Comparison of ENCODE assay signal across 9 cellular contexts in genomic region chr2:127811922-127812321, GRCh38. TPM values are rescaled to one million over a fixed set of nuclear protein-coding genes. Genes with fewer than 3 reads are reported as not detected.
DNase-seq lines count a peak whose midpoint lies in the region; ATAC-seq and TF ChIP-seq lines count a peak whose summit lies in the region.
"Had no signal": no experiment of that assay in that cellular context is flagged by ENCODE, and none has a peak within 500 bp of the region (broad histone marks: within the 10 kb centered on the region; RNA-seq: fewer than 3 reads in every experiment).

No MANE protein-coding gene starts in this region.

- H3K27ac Mint-ChIP-seq in activated T-helper 2 cell treated with anti-CD3 and anti-CD28 coated beads, Interferon-gamma antibody, Interleukin-2, Interleukin-4, amounts not matched to agents 10 μg/mL and 5 μg/mL and 100 μg/mL, durations not matched to agents 14 hours and 24 hours and 36 hours: peak overlapping the region; percentile 36

- no peaks in the 10 kb centered on the region for H3K9me3 ChIP-seq in heart right ventricle
- H3K9me3 ChIP-seq in lower lobe of right lung: no peaks in the 10 kb centered on the region
- H3K9me3 ChIP-seq in thyroid gland: no peaks in the 10 kb centered on the region
- H3K9me3 ChIP-seq in left lung: no peaks in the 10 kb centered on the region
- H3K9me3 ChIP-seq: esophagus squamous epithelium had no signal

- TF ChIP-seq CTCF in heart right ventricle (IDR thresholded peaks at IDR 0.05) (no peak), lower lobe of right lung (IDR thresholded peaks at IDR 0.05) (no peak), thyroid gland (IDR thresholded peaks at IDR 0.05) (no peak), left lung (IDR thresholded peaks at IDR 0.05) (no peak)

- no peaks in the 10 kb centered on the region for H3K27me3 ChIP-seq in heart right ventricle
- H3K27me3 ChIP-seq in lower lobe of right lung (ENCODE audit: low read depth): no peaks in the 10 kb centered on the region
- H3K27me3 ChIP-seq in thyroid gland: no peaks in the 10 kb centered on the region
- H3K27me3 ChIP-seq in left lung: no peaks in the 10 kb centered on the region
- H3K27me3 ChIP-seq: esophagus squamous epithelium had no signal

- H3K27ac ChIP-seq in heart right ventricle (peak overlapping the region in 2 of 10 donors; percentile 80 to 84), lower lobe of right lung (peak overlapping the region; percentile 94), thyroid gland (no peak overlapping the region), left lung (peak overlapping the region in 1 of 2 donors; percentile 92)

- ATAC-seq in heart right ventricle (no peak), left cardiac atrium (no peak), lower lobe of right lung (no peak), left lung (no peak)

- peaks cover 0 to under 1% (median 0%) of the 10 kb centered on the region in 9 donors for H3K36me3 ChIP-seq in heart right ventricle
- H3K36me3 ChIP-seq in lower lobe of right lung: no peaks in the 10 kb centered on the region
- no peaks in the 10 kb centered on the region for H3K36me3 ChIP-seq in thyroid gland
- no peaks in the 10 kb centered on the region for H3K36me3 ChIP-seq in left lung
- H3K36me3 ChIP-seq: esophagus squamous epithelium had no signal

- peaks cover 27% of the 10 kb centered on the region for H3K4me1 Mint-ChIP-seq in activated T-helper 2 cell treated with anti-CD3 and anti-CD28 coated beads, Interferon-gamma antibody, Interleukin-2, Interleukin-4, amounts not matched to agents 10 μg/mL and 5 μg/mL and 100 μg/mL, durations not matched to agents 14 hours and 24 hours and 36 hours (ENCODE audit: low read depth)

- intact Hi-C loops in heart right ventricle (cut with DNase I): loop anchor here in 3 of 10 donors (2.0 to 5.0 kb wide), 2 partner anchors 110 to 111 kb away; partner anchors contain the start of gene SFT2D3 (in 3 of the 3)
- intact Hi-C loops in left cardiac atrium (cut with DNase I): no loop called here
- intact Hi-C loops in activated T-helper 2 cell treated with anti-CD3 and anti-CD28 coated beads, Interferon-gamma antibody, Interleukin-2, Interleukin-4, amounts not matched to agents 10 μg/mL and 5 μg/mL and 100 μg/mL, durations not matched to agents 14 hours and 24 hours and 36 hours (cut with micrococcal nuclease): loop anchor here (1.0 to 10.0 kb wide), 5 partner anchors 17 to 213 kb away; partner anchors contain the start of genes POLR2D, SAP130 and SFT2D3
- intact Hi-C loops in lower lobe of right lung (cut with DNase I): no loop called here
- intact Hi-C loops in thyroid gland (cut with DNase I): no loop called here
- intact Hi-C loops in left lung (cut with DNase I): no loop called here

- H3K36me3 Mint-ChIP-seq in activated T-helper 2 cell treated with anti-CD3 and anti-CD28 coated beads, Interferon-gamma antibody, Interleukin-2, Interleukin-4, amounts not matched to agents 10 μg/mL and 5 μg/mL and 100 μg/mL, durations not matched to agents 14 hours and 24 hours and 36 hours (ENCODE audit: low read depth): peaks cover 21% of the 10 kb centered on the region

- H3K4me3 ChIP-seq in heart right ventricle (peak overlapping the region in 6 of 10 donors; percentile 68 to 94 (median 76)), lower lobe of right lung (peak overlapping the region; percentile 88), thyroid gland (replicated peaks in 1 of 3) (peak overlapping the region in 2 of 3 donors; percentile 56 to 87), left lung (peak overlapping the region in 1 of 2 donors; percentile 91)

- H3K4me3 Mint-ChIP-seq in activated T-helper 2 cell treated with anti-CD3 and anti-CD28 coated beads, Interferon-gamma antibody, Interleukin-2, Interleukin-4, amounts not matched to agents 10 μg/mL and 5 μg/mL and 100 μg/mL, durations not matched to agents 14 hours and 24 hours and 36 hours (ENCODE audit: low read depth): peak overlapping the region; percentile 90

- H3K4me1 ChIP-seq in heart right ventricle (peaks cover 4 to 38% (median 30%) of the 10 kb centered on the region in 9 donors), lower lobe of right lung (peaks cover 28% of the 10 kb centered on the region), thyroid gland (peaks cover 25 to 28% of the 10 kb centered on the region in 2 donors), left lung (peaks cover 13 to 34% of the 10 kb centered on the region in 2 donors)

- peaks cover 13% of the 10 kb centered on the region for H3K27me3 Mint-ChIP-seq in activated T-helper 2 cell treated with anti-CD3 and anti-CD28 coated beads, Interferon-gamma antibody, Interleukin-2, Interleukin-4, amounts not matched to agents 10 μg/mL and 5 μg/mL and 100 μg/mL, durations not matched to agents 14 hours and 24 hours and 36 hours (ENCODE audit: low read depth)

- WGBS in heart right ventricle, 2 donors: 88 to 89% methylated on average over 13 of the region's 13 CpGs
- 83 to 84% methylated on average over 13 of the region's 13 CpGs for WGBS in thyroid gland, 2 donors

- DNase-seq in heart right ventricle: no peak
- no peak for DNase-seq in left cardiac atrium
- DNase-seq in activated T-helper 2 cell treated with anti-CD3 and anti-CD28 coated beads, Interferon-gamma antibody, Interleukin-2, Interleukin-4, amounts not matched to agents 10 μg/mL and 5 μg/mL and 100 μg/mL, durations not matched to agents 14 hours and 24 hours and 36 hours (ENCODE audit: low spot score): no peak
- DNase-seq in lower lobe of right lung: no peak
- DNase-seq in thyroid gland: no peak
- no peak for DNase-seq in AML-193 (lab: John Stamatoyannopoulos, UW)
- no peak for DNase-seq in activated gamma-delta T cell treated with Interleukin-2 at 50 U/mL for 16 hours
- DNase-seq in left lung: no peak
- DNase-seq: esophagus squamous epithelium had no signal

- no peaks in the 10 kb centered on the region for H3K9me3 Mint-ChIP-seq in activated T-helper 2 cell treated with anti-CD3 and anti-CD28 coated beads, Interferon-gamma antibody, Interleukin-2, Interleukin-4, amounts not matched to agents 10 μg/mL and 5 μg/mL and 100 μg/mL, durations not matched to agents 14 hours and 24 hours and 36 hours

- TF ChIP-seq POLR2A in thyroid gland (IDR thresholded peaks at IDR 0.05): no peak

RNA-seq across cellular contexts. Expression of gene WDR33, which starts 1.0 kb away (rescaled TPM):
- total RNA-seq in heart right ventricle (10 to 100 TPM; 38.5 to 47.6 (median 42.9) TPM), left cardiac atrium (10 to 100 TPM; 34.8 to 36.6 TPM), lower lobe of right lung (55.4 TPM), thyroid gland (10 to 100 TPM; 54.4 to 95.8 (median 67.5) TPM), left lung (10 to 100 TPM; 46.4 to 55.2 TPM)
- polyA plus RNA-seq in heart right ventricle: 10 to 100 TPM; 10.5 to 18.1 TPM
- total RNA-seq in activated T-helper 2 cell treated with anti-CD3 and anti-CD28 coated beads, Interferon-gamma antibody, Interleukin-2, Interleukin-4, amounts not matched to agents 10 μg/mL and 5 μg/mL and 100 μg/mL, durations not matched to agents 14 hours and 24 hours and 36 hours: 74.2 and 76.5 TPM in 2 replicates

RNA-seq across cellular contexts. Expression of gene POLR2D, which starts 46.0 kb away (rescaled TPM):
- total RNA-seq in heart right ventricle (10 to 100 TPM; 19.0 to 26.4 (median 20.7) TPM), left cardiac atrium (10 to 100 TPM; 18.8 to 21.8 TPM), lower lobe of right lung (20.5 TPM), thyroid gland (10 to 100 TPM in 3 of 4 donors, 1 to 10 TPM in 1; 8.6 to 11.4 (median 10.7) TPM), left lung (10 to 100 TPM; 27.2 to 28.0 TPM)
- 10 to 100 TPM in 1 of 2 donors, 1 to 10 TPM in 1; 7.5 to 13.3 TPM for polyA plus RNA-seq in heart right ventricle
- 62.8 and 63.4 TPM in 2 replicates for total RNA-seq in activated T-helper 2 cell treated with anti-CD3 and anti-CD28 coated beads, Interferon-gamma antibody, Interleukin-2, Interleukin-4, amounts not matched to agents 10 μg/mL and 5 μg/mL and 100 μg/mL, durations not matched to agents 14 hours and 24 hours and 36 hours
